15 cellular contexts compared by ENCODE assay signal in the genomic region with DNA sequence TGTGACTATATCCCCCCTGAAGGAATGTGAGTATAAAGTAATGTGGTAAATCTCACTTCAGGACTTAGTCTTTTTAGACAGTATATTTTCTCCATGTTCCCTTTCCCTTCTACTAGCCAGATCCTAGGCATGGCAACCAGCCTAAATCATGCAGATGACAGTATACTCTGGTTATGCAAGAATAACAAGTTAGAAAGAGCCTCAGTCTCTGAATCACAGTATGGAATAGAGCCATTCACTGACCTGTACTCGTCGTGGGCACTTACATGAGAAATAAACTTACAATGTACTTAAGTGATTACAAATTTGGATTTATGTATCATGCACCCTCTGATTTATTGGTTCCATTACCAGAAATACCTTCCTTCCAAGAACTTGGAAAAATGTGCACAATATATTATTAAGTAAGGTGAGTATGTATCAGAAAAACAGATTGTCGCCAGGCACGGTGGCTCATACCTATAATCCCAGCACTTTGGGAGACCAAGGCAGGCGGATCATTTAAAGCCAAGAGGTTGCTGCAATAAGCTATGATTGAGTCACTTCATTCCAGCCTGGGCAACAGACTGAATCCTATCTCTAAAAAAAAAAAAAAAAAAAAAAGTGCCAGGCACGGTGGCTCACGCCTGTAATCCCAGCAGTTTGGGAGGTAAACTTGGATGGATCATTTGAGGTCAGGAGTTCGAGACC. TPM values are rescaled to one million over a fixed set of nuclear protein-coding genes. Genes with fewer than 3 reads are reported as not detected.
A peak's percentile ranks its signal among the peaks of the same experiment; 100 is the strongest.
DNase-seq lines count a peak whose midpoint lies in the region; ATAC-seq and TF ChIP-seq lines count a peak whose summit lies in the region.
"Had no signal": no experiment of that assay in that cellular context is flagged by ENCODE, and none has a peak within 500 bp of the region (broad histone marks: within the 10 kb centered on the region; RNA-seq: fewer than 3 reads in every experiment).

No MANE protein-coding gene starts in this region.

- no peak overlapping the region for H3K4me3 ChIP-seq in AG04450 (ENCODE audit: low read depth, low read length)
- H3K4me3 ChIP-seq in mammary epithelial cell (replicated peaks in 1 of 3; ENCODE audit: insufficient read depth in 1 of 3, low read depth in 2 of 3, low read length in 3 of 3), result no peak overlapping the region
- H3K4me3 ChIP-seq: SK-N-MC, tibial nerve had no signal

- in situ Hi-C loops in mammary epithelial cell (cut with MboI; ENCODE audit: low sequenced_read_pairs in 2 of 2), result no loop called here

- 76% methylated on average over 8 of the region's 8 CpGs for WGBS in mammary epithelial cell (ENCODE audit: low coverage, missing lambda C conversion rate)

- intact Hi-C loops in mammary epithelial cell (cut with micrococcal nuclease), result no loop called here

- ATAC-seq in HG02588 (IDR thresholded peaks at IDR 0.05; ENCODE audit: unreplicated experiment) (no peak), GM21360 (IDR thresholded peaks at IDR 0.05; ENCODE audit: unreplicated experiment) (no peak), GM19351 (IDR thresholded peaks at IDR 0.05; ENCODE audit: unreplicated experiment) (no peak)

- no peaks in the 10 kb centered on the region for H3K4me1 ChIP-seq in mammary epithelial cell (ENCODE audit: insufficient read depth, low read length)
- H3K4me1 ChIP-seq: BE2C, tibial nerve had no signal

- POLR2A ChIA-PET in AG04450 (lab: Yijun Ruan, JAX), result no interaction called here

- dilution Hi-C loops in mammary epithelial cell (cut with HindIII; ENCODE audit: low sequenced_read_pairs), result loop anchor here (25.0 kb wide), 1 partner anchor 413 kb away; no protein-coding TSS in a partner anchor

- BruUV-seq in mammary epithelial cell (replicated peaks; lab: Mats Ljungman, UMichigan), result no TSS peak

- H3K27me3 ChIP-seq in AG04450 (ENCODE audit: control insufficient read depth, insufficient read depth, low read length) (no peaks in the 10 kb centered on the region), mammary epithelial cell (ENCODE audit: insufficient read depth, low read length) (no peaks in the 10 kb centered on the region)
- H3K27me3 ChIP-seq: BE2C, tibial nerve had no signal

- no peaks in the 10 kb centered on the region for H4K20me1 ChIP-seq in mammary epithelial cell (ENCODE audit: insufficient read depth, low read length)

- H3K27ac ChIP-seq in AG04450 (ENCODE audit: low read depth, low read length), result no peak overlapping the region
- no peak overlapping the region for H3K27ac ChIP-seq in mammary epithelial cell (ENCODE audit: insufficient read depth, low read depth, low read length)
- H3K27ac ChIP-seq: SK-N-MC, tibial nerve had no signal

- H3K9ac ChIP-seq in mammary epithelial cell (ENCODE audit: insufficient read depth, low read length), result no peak overlapping the region

- no peak overlapping the region for H2AFZ ChIP-seq in mammary epithelial cell (ENCODE audit: low read depth, low read length)

- TF ChIP-seq CTCF in AG04450 (IDR thresholded peaks at IDR 0.05; ENCODE audit: low read depth, low read length), result no peak
- no peak for TF ChIP-seq CTCF in mammary epithelial cell (conservative IDR thresholded peaks at IDR 0.05 in 1 of 2, IDR thresholded peaks at IDR 0.05 in 1 of 2; ENCODE audit: extremely low read depth in 1 of 2, insufficient read depth in 1 of 2, low read depth in 1 of 2, low read length in 2 of 2)

- peak; percentile 65 for DNase-seq in AG04450 (ENCODE audit: low read depth, low spot score)
- DNase-seq in HT1080 (ENCODE audit: low read depth), result peak; percentile 23
- peak; percentile 73 for DNase-seq in mammary epithelial cell
- peak; percentile 88 for DNase-seq in iris pigment epithelial cell (ENCODE audit: low read depth)
- no peak for DNase-seq in SKM-1 treated with dmso at 0.1 percent for 144 hours (lab: John Stamatoyannopoulos, UW; ENCODE audit: unreplicated experiment)
- DNase-seq: BE2C; central memory CD4-positive, alpha-beta T cell; DMS79; H9; NCI-H2171 treated with DMSO at 0.1 percent for 48 hours had no signal

- H3K9me3 ChIP-seq in AG04450 (ENCODE audit: control insufficient read depth, insufficient read depth, low read length) (peaks cover 7% of the 10 kb centered on the region), mammary epithelial cell (replicated peaks; ENCODE audit: insufficient read depth, low read length) (no peaks in the 10 kb centered on the region)
- H3K9me3 ChIP-seq: BE2C had no signal

- H3K36me3 ChIP-seq in mammary epithelial cell (ENCODE audit: insufficient read depth, low read length), result no peaks in the 10 kb centered on the region
- H3K36me3 ChIP-seq: BE2C, tibial nerve had no signal

- CTCF ChIA-PET in AG04450 (lab: Charles Lee) (no interaction called here), mammary epithelial cell (lab: Charles Lee; ENCODE audit: low non-redundant PET) (no interaction called here)

- no peaks in the 10 kb centered on the region for H3K79me2 ChIP-seq in mammary epithelial cell (ENCODE audit: insufficient read depth, low read length)

- H3K4me2 ChIP-seq in mammary epithelial cell (ENCODE audit: insufficient read depth, low read depth, low read length), result peak overlapping the region; percentile 1

RNA-seq across cellular contexts. Expression of gene FAM8A1, which starts 25.1 kb away (rescaled TPM):
- 17.1 and 24.1 TPM in 2 replicates for polyA plus RNA-seq in AG04450 (2011; rRNA removed)
- polyA minus RNA-seq in AG04450 (2011; rRNA and poly(A)+ RNA removed), result 5.7 and 10.9 TPM in 2 replicates
- 4.8 and 6.0 TPM in 2 replicates for total RNA-seq in HT1080 (2014; rRNA removed; shearing (Covaris generic))
- polyA plus RNA-seq in HT1080 (2015; cell fraction: cytosol; rRNA removed), result 7.2 and 10.8 TPM in 2 replicates
- 8.4 and 11.4 TPM in 2 replicates for polyA plus RNA-seq in HT1080 (2015; cell fraction: nucleus; rRNA removed)
- 10 to 100 TPM in 1 of 2 donors, 1 to 10 TPM in 1; 8.9 to 16.2 TPM for total RNA-seq in mammary epithelial cell
- polyA plus RNA-seq in mammary epithelial cell, result 4.0 TPM
- polyA minus RNA-seq in mammary epithelial cell, result 4.3 TPM
